In the genomic region with DNA sequence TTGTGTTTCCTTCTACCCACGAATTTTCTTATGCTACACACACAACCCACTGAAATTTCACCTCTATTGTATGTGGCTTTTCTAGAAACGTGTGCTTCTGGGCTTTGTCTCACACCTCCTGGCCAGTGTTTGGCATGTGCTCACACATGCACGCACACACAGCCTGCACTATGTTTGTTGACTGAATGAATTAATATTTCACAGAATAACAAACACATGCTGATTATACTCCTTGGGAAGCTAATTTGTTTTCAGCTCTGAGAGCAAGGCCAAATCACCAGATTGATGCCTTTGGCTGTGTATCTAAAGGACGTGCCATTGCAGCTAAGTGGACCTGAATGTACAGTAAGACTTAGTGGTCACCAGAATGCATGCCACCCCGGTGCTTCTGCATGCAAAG, we compare ENCODE assay signal across 18 cellular contexts.
"Had no signal": no experiment of that assay in that cellular context is flagged by ENCODE, and none has a peak within 500 bp of the region (broad histone marks: within the 10 kb centered on the region; RNA-seq: fewer than 3 reads in every experiment).

No MANE protein-coding gene starts in this region.

- H3K4me3 ChIP-seq: colonic mucosa, ovary, sigmoid colon, spleen, thoracic aorta, upper lobe of right lung had no signal

- DNase-seq: activated CD4-positive, CD25-positive, alpha-beta regulatory T cell treated with anti-CD3 and anti-CD28 coated beads, Interleukin-2, amount 50 U/mL, for 72 hours; activated naive CD8-positive, alpha-beta T cell treated with anti-CD3 and anti-CD28 coated beads, Interleukin-2, amount 10 ng/mL, durations not matched to agents 7 days and 5 days; amygdala; colonic mucosa; erythroblast; hypothalamus; mammary epithelial cell; ovary; sigmoid colon; spleen; stimulated activated CD4-positive, alpha-beta T cell treated with anti-CD3 and anti-CD28 coated beads, Interleukin-4, amount 100 ng/mL, for 4 hours; upper lobe of right lung had no signal

- H3K27ac ChIP-seq: colonic mucosa, ovary, sigmoid colon, spleen, thoracic aorta, upper lobe of right lung, VCaP had no signal

- H3K36me3 ChIP-seq: colonic mucosa, ovary, sigmoid colon, spleen, thoracic aorta, upper lobe of right lung had no signal

- ATAC-seq: stimulated activated memory B cell treated with anti-CD40 and anti-IgM and Interleukin-4, amounts not matched to agents 10 μg/mL and 1 μg/mL and 100 μg/mL, for 72 hours; upper lobe of right lung had no signal

- H3K27me3 ChIP-seq: colonic mucosa, ovary, sigmoid colon, spleen, upper lobe of right lung had no signal

- H3K9me3 ChIP-seq: colonic mucosa, ovary, sigmoid colon, spleen, thoracic aorta, upper lobe of right lung had no signal

- FAIRE-seq: endometrium, frontal cortex, keratinocyte had no signal

- H3K4me1 ChIP-seq: colonic mucosa, spleen, upper lobe of right lung had no signal
